Comparison of ENCODE assay signal across 28 cellular contexts in genomic region chr1:3820316-3820715, GRCh38. TPM values are rescaled to one million over a fixed set of nuclear protein-coding genes. Genes with fewer than 3 reads are reported as not detected.
DNase-seq lines count a peak whose midpoint lies in the region; ATAC-seq, FAIRE-seq and TF ChIP-seq lines count a peak whose summit lies in the region.
"Had no signal": no experiment of that assay in that cellular context is flagged by ENCODE, and none has a peak within 500 bp of the region (broad histone marks: within the 10 kb centered on the region; RNA-seq: fewer than 3 reads in every experiment).

No MANE protein-coding gene starts in this region.

- H3K18ac ChIP-seq in mesendoderm (ENCODE audit: low read length), result no peak overlapping the region

- no peaks in the 10 kb centered on the region for H3K9me3 ChIP-seq in AG04450 (ENCODE audit: control insufficient read depth, insufficient read depth, low read length)
- H3K9me3 ChIP-seq in WERI-Rb-1 (ENCODE audit: severe bottlenecking), result no peaks in the 10 kb centered on the region
- H3K9me3 ChIP-seq: HAP-1, SJSA1 had no signal

- H3K27me3 ChIP-seq in AG04450 (ENCODE audit: control insufficient read depth, insufficient read depth, low read length) (no peaks in the 10 kb centered on the region), WERI-Rb-1 (ENCODE audit: insufficient read depth, low read depth, severe bottlenecking) (no peaks in the 10 kb centered on the region), mesendoderm (ENCODE audit: insufficient read depth, low read length, poor library complexity) (no peaks in the 10 kb centered on the region)
- H3K27me3 ChIP-seq: SJSA1 had no signal

- peaks cover 4% of the 10 kb centered on the region for H3K36me3 Mint-ChIP-seq in glutamatergic neuron (ENCODE audit: unreplicated experiment)
- peaks cover 85% of the 10 kb centered on the region for H3K36me3 Mint-ChIP-seq in stimulated activated memory B cell treated with anti-CD40 and anti-IgM and Interleukin-4, amounts not matched to agents 10 μg/mL and 1 μg/mL and 100 μg/mL, for 72 hours

- H3K79me1 ChIP-seq in mesendoderm (ENCODE audit: low read length), result no peaks in the 10 kb centered on the region

- no peaks in the 10 kb centered on the region for H3K4me1 ChIP-seq in mesendoderm (ENCODE audit: control insufficient read depth, low read depth, low read length)
- H3K4me1 ChIP-seq: HAP-1, SJSA1 had no signal

- ATAC-seq in stimulated activated memory B cell treated with anti-CD40 and anti-IgM and Interleukin-4, amounts not matched to agents 10 μg/mL and 1 μg/mL and 100 μg/mL, for 72 hours, result no peak

- no peak for FAIRE-seq in GM19239 (lab: Jason Lieb, UNC)

- H3K27me3 Mint-ChIP-seq in glutamatergic neuron (ENCODE audit: unreplicated experiment), result peaks cover 31% of the 10 kb centered on the region
- H3K27me3 Mint-ChIP-seq in stimulated activated memory B cell treated with anti-CD40 and anti-IgM and Interleukin-4, amounts not matched to agents 10 μg/mL and 1 μg/mL and 100 μg/mL, for 72 hours, result no peaks in the 10 kb centered on the region
- H3K27me3 Mint-ChIP-seq: CD8-positive, alpha-beta memory T cell; IgD-negative memory B cell had no signal

- peaks cover 25% of the 10 kb centered on the region for H3K9me3 Mint-ChIP-seq in glutamatergic neuron (ENCODE audit: unreplicated experiment)
- H3K9me3 Mint-ChIP-seq in stimulated activated memory B cell treated with anti-CD40 and anti-IgM and Interleukin-4, amounts not matched to agents 10 μg/mL and 1 μg/mL and 100 μg/mL, for 72 hours, result no peaks in the 10 kb centered on the region
- H3K9me3 Mint-ChIP-seq: CD8-positive, alpha-beta memory T cell; HFFc6; IgD-negative memory B cell had no signal

- peaks cover 61% of the 10 kb centered on the region for H3K4me1 Mint-ChIP-seq in glutamatergic neuron (ENCODE audit: low read depth, unreplicated experiment)
- peaks cover 5% of the 10 kb centered on the region for H3K4me1 Mint-ChIP-seq in stimulated activated memory B cell treated with anti-CD40 and anti-IgM and Interleukin-4, amounts not matched to agents 10 μg/mL and 1 μg/mL and 100 μg/mL, for 72 hours
- H3K4me1 Mint-ChIP-seq: CD8-positive, alpha-beta memory T cell had no signal

- no peak overlapping the region for H3K4me2 ChIP-seq in mesendoderm (ENCODE audit: low read length)
- H3K4me2 ChIP-seq: KMS-11 had no signal

- no peak overlapping the region for H3K56ac ChIP-seq in mesendoderm (ENCODE audit: low read length)

- no peak overlapping the region for H3K9ac ChIP-seq in mesendoderm (ENCODE audit: low read length)
- H3K9ac ChIP-seq: KMS-11 had no signal

- H2BK120ac ChIP-seq in mesendoderm (ENCODE audit: low read depth, low read length), result no peak overlapping the region

- peak overlapping the region; percentile 21 for H3K27ac ChIP-seq in AG04450 (ENCODE audit: low read depth, low read length)
- H3K27ac ChIP-seq in WERI-Rb-1, result peak overlapping the region; percentile 90
- no peak overlapping the region for H3K27ac ChIP-seq in mesendoderm (ENCODE audit: low read depth, low read length)
- H3K27ac ChIP-seq: C4-2B, KMS-11, SJSA1 had no signal

- no peak overlapping the region for H3K4ac ChIP-seq in mesendoderm (ENCODE audit: low read depth, low read length)

- intact Hi-C loops in posterior vena cava (cut with DNase I), result no loop called here

- no peak overlapping the region for H3K23ac ChIP-seq in mesendoderm (ENCODE audit: low read length)

- no peak overlapping the region for H4K8ac ChIP-seq in mesendoderm (ENCODE audit: low read depth, low read length)

- H3K79me2 ChIP-seq in mesendoderm (ENCODE audit: control insufficient read depth, insufficient read depth, low read length), result no peaks in the 10 kb centered on the region

- H3K27ac Mint-ChIP-seq in glutamatergic neuron (ENCODE audit: unreplicated experiment), result peak overlapping the region; percentile 97
- no peak overlapping the region for H3K27ac Mint-ChIP-seq in stimulated activated memory B cell treated with anti-CD40 and anti-IgM and Interleukin-4, amounts not matched to agents 10 μg/mL and 1 μg/mL and 100 μg/mL, for 72 hours
- H3K27ac Mint-ChIP-seq: CD8-positive, alpha-beta memory T cell; HFFc6; IgD-negative memory B cell had no signal

- peak overlapping the region; percentile 65 for H3K4me3 Mint-ChIP-seq in glutamatergic neuron (ENCODE audit: unreplicated experiment)
- no peak overlapping the region for H3K4me3 Mint-ChIP-seq in stimulated activated memory B cell treated with anti-CD40 and anti-IgM and Interleukin-4, amounts not matched to agents 10 μg/mL and 1 μg/mL and 100 μg/mL, for 72 hours
- H3K4me3 Mint-ChIP-seq: CD8-positive, alpha-beta memory T cell; HFFc6; IgD-negative memory B cell had no signal

- no peak for TF ChIP-seq CTCF in AG04450 (IDR thresholded peaks at IDR 0.05; ENCODE audit: low read depth, low read length)
- TF ChIP-seq CTCF in WERI-Rb-1 (IDR thresholded peaks at IDR 0.05; ENCODE audit: low read depth, low read length), result no peak
- TF ChIP-seq CTCF in glutamatergic neuron (IDR thresholded peaks at IDR 0.05; ENCODE audit: partially characterized antibody, unreplicated experiment), result no peak

- POLR2A ChIA-PET in AG04450 (lab: Yijun Ruan, JAX), result no interaction called here

- CTCF ChIA-PET in AG04450 (lab: Charles Lee), result no interaction called here

- H4K5ac ChIP-seq in mesendoderm (ENCODE audit: low read length), result no peak overlapping the region

- no CpG with 5 or more reads among the region's 8 CpGs for WGBS in mesendoderm (ENCODE audit: extremely low coverage, insufficient coverage, low lambda C conversion rate)

- H2BK5ac ChIP-seq in mesendoderm (ENCODE audit: low read length), result no peak overlapping the region

- H3K36me3 ChIP-seq in WERI-Rb-1, result peaks cover 42% of the 10 kb centered on the region
- H3K36me3 ChIP-seq in mesendoderm (ENCODE audit: control insufficient read depth, insufficient read depth, low read length), result no peaks in the 10 kb centered on the region

- H2BK15ac ChIP-seq in mesendoderm (replicated peaks; ENCODE audit: low read depth), result no peak overlapping the region

- DNase-seq in AG04450 (ENCODE audit: low read depth, low spot score) (no peak), WERI-Rb-1 (no peak), glutamatergic neuron (no peak), posterior vena cava (ENCODE audit: low spot score) (peak; percentile 20), mesendoderm (no peak), GM19239 (ENCODE audit: insufficient read length, low spot score) (no peak), NCI-H226 (no peak)
- DNase-seq: AML-193; Calu3; CD8-positive, alpha-beta memory T cell; DMS53; GOT3; HFFc6; MM.1S; NCI-H1048; NCI-H2227 treated with DMSO at 0.1 percent for 48 hours; NCI-H510A; NCI-H69; Right ventricle myocardium superior; RPMI8226 had no signal

- H3K4me3 ChIP-seq in AG04450 (ENCODE audit: low read depth, low read length) (no peak overlapping the region), WERI-Rb-1 (ENCODE audit: low read depth, low read length) (no peak overlapping the region), mesendoderm (ENCODE audit: low read length) (no peak overlapping the region)
- H3K4me3 ChIP-seq: HAP-1, SJSA1 had no signal

- H2AK5ac ChIP-seq in mesendoderm (ENCODE audit: low read length), result no peak overlapping the region

RNA-seq across cellular contexts. Expression of gene LRRC47, which starts 24.0 kb away (rescaled TPM):
- polyA plus RNA-seq in AG04450 (2011; rRNA removed), result 28.7 and 37.1 TPM in 2 replicates
- 12.1 and 15.8 TPM in 2 replicates for polyA minus RNA-seq in AG04450 (2011; rRNA and poly(A)+ RNA removed)
- total RNA-seq in glutamatergic neuron (ENCODE audit: unreplicated experiment) (79.7 TPM), posterior vena cava (10 to 100 TPM; 30.1 to 30.7 TPM)
- 29.4 TPM for polyA plus RNA-seq in mesendoderm (2013, experiment 1 of 2)
- 27.1 TPM for polyA plus RNA-seq in mesendoderm (2013, experiment 2 of 2)

RNA-seq across cellular contexts. Expression of gene CEP104, which starts 36.7 kb away (rescaled TPM):
- polyA plus RNA-seq in AG04450 (2011; rRNA removed), result 29.0 and 38.4 TPM in 2 replicates
- polyA minus RNA-seq in AG04450 (2011; rRNA and poly(A)+ RNA removed), result 39.9 and 44.6 TPM in 2 replicates
- total RNA-seq in glutamatergic neuron (ENCODE audit: unreplicated experiment), result 102 TPM
- 10 to 100 TPM; 40.1 to 57.9 TPM for total RNA-seq in posterior vena cava
- polyA plus RNA-seq in mesendoderm (2013, experiment 1 of 2), result 15.6 TPM
- polyA plus RNA-seq in mesendoderm (2013, experiment 2 of 2), result 14.2 TPM

RNA-seq across cellular contexts. Expression of gene DFFB, which starts 37.0 kb away (rescaled TPM):
- polyA plus RNA-seq in AG04450 (2011; rRNA removed), result 6.9 TPM in 2 replicates
- 4.6 and 5.8 TPM in 2 replicates for polyA minus RNA-seq in AG04450 (2011; rRNA and poly(A)+ RNA removed)
- 16.4 TPM for total RNA-seq in glutamatergic neuron (ENCODE audit: unreplicated experiment)
- total RNA-seq in posterior vena cava, result 1 to 10 TPM; 4.8 to 5.2 TPM
- 5.4 TPM for polyA plus RNA-seq in mesendoderm (2013, experiment 1 of 2)
- polyA plus RNA-seq in mesendoderm (2013, experiment 2 of 2), result 5.9 TPM

RNA-seq across cellular contexts. Expression of gene SMIM1, which starts 47.8 kb away (rescaled TPM):
- 1.1 and 2.5 TPM in 2 replicates for polyA plus RNA-seq in AG04450 (2011; rRNA removed)
- polyA minus RNA-seq in AG04450 (2011; rRNA and poly(A)+ RNA removed), result 1.6 and 1.8 TPM in 2 replicates
- 7.5 TPM for total RNA-seq in glutamatergic neuron (ENCODE audit: unreplicated experiment)
- 10 to 100 TPM in 1 of 2 donors, 1 to 10 TPM in 1; 3.6 to 14.5 TPM for total RNA-seq in posterior vena cava
- 2.0 TPM for polyA plus RNA-seq in mesendoderm (2013, experiment 1 of 2)
- polyA plus RNA-seq in mesendoderm (2013, experiment 2 of 2), result 2.0 TPM
- total RNA-seq: A172, Daoy, SJSA1 had no signal
- polyA plus RNA-seq: IgD-negative memory B cell had no signal
